1 cellular context compared by ENCODE assay signal in genomic region chr12:98420403-98420800, GRCh38.
TF ChIP-seq lines count a peak whose summit lies in the region.

No MANE protein-coding gene starts in this region.

TF ChIP-seq in GM23338, 12 proteins besides CTCF, POLR2A, EP300 and RAD21:
- TF ChIP-seq, protein P1, sequence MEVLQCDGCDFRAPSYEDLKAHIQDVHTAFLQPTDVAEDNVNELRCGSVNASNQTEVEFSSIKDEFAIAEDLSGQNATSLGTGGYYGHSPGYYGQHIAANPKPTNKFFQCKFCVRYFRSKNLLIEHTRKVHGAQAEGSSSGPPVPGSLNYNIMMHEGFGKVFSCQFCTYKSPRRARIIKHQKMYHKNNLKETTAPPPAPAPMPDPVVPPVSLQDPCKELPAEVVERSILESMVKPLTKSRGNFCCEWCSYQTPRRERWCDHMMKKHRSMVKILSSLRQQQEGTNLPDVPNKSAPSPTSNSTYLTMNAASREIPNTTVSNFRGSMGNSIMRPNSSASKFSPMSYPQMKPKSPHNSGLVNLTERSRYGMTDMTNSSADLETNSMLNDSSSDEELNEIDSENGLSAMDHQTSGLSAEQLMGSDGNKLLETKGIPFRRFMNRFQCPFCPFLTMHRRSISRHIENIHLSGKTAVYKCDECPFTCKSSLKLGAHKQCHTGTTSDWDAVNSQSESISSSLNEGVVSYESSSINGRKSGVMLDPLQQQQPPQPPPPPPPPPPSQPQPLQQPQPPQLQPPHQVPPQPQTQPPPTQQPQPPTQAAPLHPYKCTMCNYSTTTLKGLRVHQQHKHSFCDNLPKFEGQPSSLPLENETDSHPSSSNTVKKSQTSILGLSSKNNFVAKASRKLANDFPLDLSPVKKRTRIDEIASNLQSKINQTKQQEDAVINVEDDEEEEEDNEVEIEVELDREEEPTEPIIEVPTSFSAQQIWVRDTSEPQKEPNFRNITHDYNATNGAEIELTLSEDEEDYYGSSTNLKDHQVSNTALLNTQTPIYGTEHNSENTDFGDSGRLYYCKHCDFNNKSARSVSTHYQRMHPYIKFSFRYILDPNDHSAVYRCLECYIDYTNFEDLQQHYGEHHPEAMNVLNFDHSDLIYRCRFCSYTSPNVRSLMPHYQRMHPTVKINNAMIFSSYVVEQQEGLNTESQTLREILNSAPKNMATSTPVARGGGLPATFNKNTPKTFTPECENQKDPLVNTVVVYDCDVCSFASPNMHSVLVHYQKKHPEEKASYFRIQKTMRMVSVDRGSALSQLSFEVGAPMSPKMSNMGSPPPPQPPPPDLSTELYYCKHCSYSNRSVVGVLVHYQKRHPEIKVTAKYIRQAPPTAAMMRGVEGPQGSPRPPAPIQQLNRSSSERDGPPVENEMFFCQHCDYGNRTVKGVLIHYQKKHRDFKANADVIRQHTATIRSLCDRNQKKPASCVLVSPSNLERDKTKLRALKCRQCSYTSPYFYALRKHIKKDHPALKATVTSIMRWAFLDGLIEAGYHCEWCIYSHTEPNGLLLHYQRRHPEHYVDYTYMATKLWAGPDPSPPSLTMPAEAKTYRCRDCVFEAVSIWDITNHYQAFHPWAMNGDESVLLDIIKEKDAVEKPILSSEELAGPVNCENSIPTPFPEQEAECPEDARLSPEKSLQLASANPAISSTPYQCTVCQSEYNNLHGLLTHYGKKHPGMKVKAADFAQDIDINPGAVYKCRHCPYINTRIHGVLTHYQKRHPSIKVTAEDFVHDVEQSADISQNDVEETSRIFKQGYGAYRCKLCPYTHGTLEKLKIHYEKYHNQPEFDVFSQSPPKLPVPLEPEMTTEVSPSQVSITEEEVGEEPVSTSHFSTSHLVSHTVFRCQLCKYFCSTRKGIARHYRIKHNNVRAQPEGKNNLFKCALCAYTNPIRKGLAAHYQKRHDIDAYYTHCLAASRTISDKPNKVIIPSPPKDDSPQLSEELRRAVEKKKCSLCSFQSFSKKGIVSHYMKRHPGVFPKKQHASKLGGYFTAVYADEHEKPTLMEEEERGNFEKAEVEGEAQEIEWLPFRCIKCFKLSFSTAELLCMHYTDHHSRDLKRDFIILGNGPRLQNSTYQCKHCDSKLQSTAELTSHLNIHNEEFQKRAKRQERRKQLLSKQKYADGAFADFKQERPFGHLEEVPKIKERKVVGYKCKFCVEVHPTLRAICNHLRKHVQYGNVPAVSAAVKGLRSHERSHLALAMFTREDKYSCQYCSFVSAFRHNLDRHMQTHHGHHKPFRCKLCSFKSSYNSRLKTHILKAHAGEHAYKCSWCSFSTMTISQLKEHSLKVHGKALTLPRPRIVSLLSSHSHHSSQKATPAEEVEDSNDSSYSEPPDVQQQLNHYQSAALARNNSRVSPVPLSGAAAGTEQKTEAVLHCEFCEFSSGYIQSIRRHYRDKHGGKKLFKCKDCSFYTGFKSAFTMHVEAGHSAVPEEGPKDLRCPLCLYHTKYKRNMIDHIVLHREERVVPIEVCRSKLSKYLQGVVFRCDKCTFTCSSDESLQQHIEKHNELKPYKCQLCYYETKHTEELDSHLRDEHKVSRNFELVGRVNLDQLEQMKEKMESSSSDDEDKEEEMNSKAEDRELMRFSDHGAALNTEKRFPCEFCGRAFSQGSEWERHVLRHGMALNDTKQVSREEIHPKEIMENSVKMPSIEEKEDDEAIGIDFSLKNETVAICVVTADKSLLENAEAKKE (CRISPR knock-in tag; IDR thresholded peaks at IDR 0.05) = no peak
- TF ChIP-seq ZNF114 (CRISPR knock-in tag; IDR thresholded peaks at IDR 0.05) = no peak
- TF ChIP-seq STAT1 (IDR thresholded peaks at IDR 0.05; ENCODE audit: unreplicated experiment) = no peak
- no peak for TF ChIP-seq CREB1 (CRISPR knock-in tag; IDR thresholded peaks at IDR 0.05; ENCODE audit: low read depth)
- TF ChIP-seq ZNF331 (CRISPR knock-in tag; IDR thresholded peaks at IDR 0.05; ENCODE audit: low read depth) = no peak
- TF ChIP-seq POLR2AphosphoS5 (IDR thresholded peaks at IDR 0.05; ENCODE audit: low read depth) = no peak
- TF ChIP-seq ETS1 (IDR thresholded peaks at IDR 0.05) = no peak
- TF ChIP-seq JUNB (IDR thresholded peaks at IDR 0.05; ENCODE audit: unreplicated experiment) = no peak
- TF ChIP-seq EZH2phosphoT487 (IDR thresholded peaks at IDR 0.05; ENCODE audit: unreplicated experiment) = no peak
- TF ChIP-seq REST (IDR thresholded peaks at IDR 0.05; ENCODE audit: unreplicated experiment) = no peak
TF ChIP-seq in GM23338: peak in this region for 0.
